Comparison of ENCODE assay signal across 12 cellular contexts in the genomic region with DNA sequence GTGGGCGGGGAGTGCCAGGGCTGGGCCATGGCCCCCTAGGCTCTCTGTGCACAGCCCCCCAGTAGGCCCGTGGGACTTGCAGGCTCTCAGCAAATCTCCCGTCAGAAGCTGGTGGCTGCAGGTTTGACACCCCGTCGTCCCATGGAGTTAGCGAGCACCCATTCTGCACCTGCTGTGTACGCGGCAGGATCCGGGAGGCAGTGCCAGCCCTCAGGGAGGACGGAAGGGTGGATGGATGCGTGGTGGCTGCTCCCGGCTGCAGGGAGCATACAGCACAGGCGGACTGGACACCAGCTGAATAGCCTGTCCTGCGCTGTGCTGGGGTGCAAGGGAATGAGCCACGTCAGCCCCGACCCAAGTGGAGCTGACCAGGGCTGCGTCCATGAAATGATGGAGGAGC. TPM values are rescaled to one million over a fixed set of nuclear protein-coding genes. Genes with fewer than 3 reads are reported as not detected.
DNase-seq lines count a peak whose midpoint lies in the region; ATAC-seq and TF ChIP-seq lines count a peak whose summit lies in the region.
"Had no signal": no experiment of that assay in that cellular context is flagged by ENCODE, and none has a peak within 500 bp of the region (broad histone marks: within the 10 kb centered on the region; RNA-seq: fewer than 3 reads in every experiment).

No MANE protein-coding gene starts in this region.

- peaks cover 8% of the 10 kb centered on the region for H3K27me3 Mint-ChIP-seq in brain
- peaks cover 16 to 28% of the 10 kb centered on the region in 2 donors for H3K27me3 Mint-ChIP-seq in stimulated activated naive B cell treated with anti-CD40 and anti-IgM and Interleukin-4, amounts not matched to agents 10 μg/mL and 1 μg/mL and 100 μg/mL, for 72 hours
- peaks cover 4 to 7% of the 10 kb centered on the region in 2 donors for H3K27me3 Mint-ChIP-seq in CD4-positive, alpha-beta memory T cell
- no peaks in the 10 kb centered on the region for H3K27me3 Mint-ChIP-seq in activated T-cell treated with anti-CD3 and anti-CD28 coated beads, Interleukin-2, amount 50 U/mL, for 72 hours (ENCODE audit: low read depth)

- TF ChIP-seq EP300 in neural cell (conservative IDR thresholded peaks at IDR 0.05; ENCODE audit: poor library complexity, severe bottlenecking), result no peak

- H3K36me3 ChIP-seq in neural cell (ENCODE audit: insufficient read depth, low read length), result no peaks in the 10 kb centered on the region
- H3K36me3 ChIP-seq in CD4-positive, alpha-beta memory T cell (ENCODE audit: insufficient read depth, low read length), result no peaks in the 10 kb centered on the region

- H3K36me3 Mint-ChIP-seq in brain, result no peaks in the 10 kb centered on the region
- H3K36me3 Mint-ChIP-seq in stimulated activated naive B cell treated with anti-CD40 and anti-IgM and Interleukin-4, amounts not matched to agents 10 μg/mL and 1 μg/mL and 100 μg/mL, for 72 hours, result no peaks in the 10 kb centered on the region
- H3K36me3 Mint-ChIP-seq in CD4-positive, alpha-beta memory T cell, result no peaks in the 10 kb centered on the region
- no peaks in the 10 kb centered on the region for H3K36me3 Mint-ChIP-seq in activated T-cell treated with anti-CD3 and anti-CD28 coated beads, Interleukin-2, amount 50 U/mL, for 72 hours (ENCODE audit: insufficient read depth in 2 of 2)
- H3K36me3 Mint-ChIP-seq: CD14-positive monocyte had no signal

- no peaks in the 10 kb centered on the region for H4K20me1 ChIP-seq in neural cell (ENCODE audit: insufficient read depth)

- no peaks in the 10 kb centered on the region for H3F3A ChIP-seq in neural cell (ENCODE audit: insufficient read depth, low read length, poor library complexity, severe bottlenecking)

- H3K4me1 Mint-ChIP-seq in brain, result peaks cover 23% of the 10 kb centered on the region
- H3K4me1 Mint-ChIP-seq in stimulated activated naive B cell treated with anti-CD40 and anti-IgM and Interleukin-4, amounts not matched to agents 10 μg/mL and 1 μg/mL and 100 μg/mL, for 72 hours, result no peaks in the 10 kb centered on the region
- no peaks in the 10 kb centered on the region for H3K4me1 Mint-ChIP-seq in CD4-positive, alpha-beta memory T cell
- no peaks in the 10 kb centered on the region for H3K4me1 Mint-ChIP-seq in activated T-cell treated with anti-CD3 and anti-CD28 coated beads, Interleukin-2, amount 50 U/mL, for 72 hours (ENCODE audit: low read depth)
- H3K4me1 Mint-ChIP-seq: CD14-positive monocyte had no signal

- H3K27ac ChIP-seq in right cardiac atrium (ENCODE audit: low read length) (no peak overlapping the region), neural cell (ENCODE audit: low read length) (no peak overlapping the region)
- no peak overlapping the region for H3K27ac ChIP-seq in CD4-positive, alpha-beta memory T cell (ENCODE audit: low read depth, low read length)
- H3K27ac ChIP-seq: 22Rv1 had no signal

- peaks cover 3 to 32% (median 17%) of the 10 kb centered on the region in 5 experiments for H3K9me3 Mint-ChIP-seq in brain
- H3K9me3 Mint-ChIP-seq in stimulated activated naive B cell treated with anti-CD40 and anti-IgM and Interleukin-4, amounts not matched to agents 10 μg/mL and 1 μg/mL and 100 μg/mL, for 72 hours, result no peaks in the 10 kb centered on the region
- peaks cover 0 to 9% (median 0%) of the 10 kb centered on the region in 8 donors for H3K9me3 Mint-ChIP-seq in CD4-positive, alpha-beta memory T cell
- no peaks in the 10 kb centered on the region for H3K9me3 Mint-ChIP-seq in activated T-cell treated with anti-CD3 and anti-CD28 coated beads, Interleukin-2, amount 50 U/mL, for 72 hours

- H3K4me1 ChIP-seq in right cardiac atrium (ENCODE audit: control insufficient read depth, insufficient read depth, low read length), result no peaks in the 10 kb centered on the region
- no peaks in the 10 kb centered on the region for H3K4me1 ChIP-seq in CD4-positive, alpha-beta memory T cell (ENCODE audit: insufficient read depth, low read length)

- ATAC-seq in right cardiac atrium (no peak), left ventricle myocardium superior (no peak), GM21619 (IDR thresholded peaks at IDR 0.05; ENCODE audit: unreplicated experiment) (no peak)
- ATAC-seq in stimulated activated naive B cell treated with anti-CD40 and anti-IgM and Interleukin-4, amounts not matched to agents 10 μg/mL and 1 μg/mL and 100 μg/mL, for 72 hours (replicated peaks), result no peak
- no peak for ATAC-seq in activated T-cell treated with anti-CD3 and anti-CD28 coated beads, Interleukin-2, amount 50 U/mL, for 72 hours (replicated peaks in 1 of 2)

- H3K27ac Mint-ChIP-seq in brain, result peak overlapping the region in 4 of 5 experiments; percentile 84 to 98 (median 92)
- H3K27ac Mint-ChIP-seq in stimulated activated naive B cell treated with anti-CD40 and anti-IgM and Interleukin-4, amounts not matched to agents 10 μg/mL and 1 μg/mL and 100 μg/mL, for 72 hours, result no peak overlapping the region
- H3K27ac Mint-ChIP-seq in CD4-positive, alpha-beta memory T cell, result no peak overlapping the region
- H3K27ac Mint-ChIP-seq in activated T-cell treated with anti-CD3 and anti-CD28 coated beads, Interleukin-2, amount 50 U/mL, for 72 hours, result no peak overlapping the region
- H3K27ac Mint-ChIP-seq: CD14-positive monocyte had no signal

- 82% methylated on average over 17 of the region's 17 CpGs for WGBS in right cardiac atrium

- no peak overlapping the region for H3K4me3 ChIP-seq in right cardiac atrium (ENCODE audit: low read length)
- no peak overlapping the region for H3K4me3 ChIP-seq in neural cell (ENCODE audit: low read length)
- no peak overlapping the region for H3K4me3 ChIP-seq in CD4-positive, alpha-beta memory T cell (ENCODE audit: low read length in 2 of 2)

- H3K9me3 ChIP-seq in right cardiac atrium (ENCODE audit: control insufficient read depth, low read length), result no peaks in the 10 kb centered on the region
- H3K9me3 ChIP-seq in neural cell (ENCODE audit: low read length), result peaks cover 2% of the 10 kb centered on the region
- no peaks in the 10 kb centered on the region for H3K9me3 ChIP-seq in CD4-positive, alpha-beta memory T cell (ENCODE audit: control insufficient read depth in 1 of 2, low read length in 2 of 2)

- peak overlapping the region in 1 of 5 experiments; percentile 38 for H3K4me3 Mint-ChIP-seq in brain
- no peak overlapping the region for H3K4me3 Mint-ChIP-seq in stimulated activated naive B cell treated with anti-CD40 and anti-IgM and Interleukin-4, amounts not matched to agents 10 μg/mL and 1 μg/mL and 100 μg/mL, for 72 hours
- no peak overlapping the region for H3K4me3 Mint-ChIP-seq in CD4-positive, alpha-beta memory T cell
- H3K4me3 Mint-ChIP-seq in activated T-cell treated with anti-CD3 and anti-CD28 coated beads, Interleukin-2, amount 50 U/mL, for 72 hours, result no peak overlapping the region
- H3K4me3 Mint-ChIP-seq: CD14-positive monocyte had no signal

- intact Hi-C loops in right cardiac atrium (cut with DNase I), result no loop called here
- intact Hi-C loops in left ventricle myocardium superior (cut with micrococcal nuclease), result no loop called here
- intact Hi-C loops in CD4-positive, alpha-beta memory T cell (cut with micrococcal nuclease), result no loop called here

- no peaks in the 10 kb centered on the region for H3K27me3 ChIP-seq in right cardiac atrium (ENCODE audit: control insufficient read depth, insufficient read depth)
- no peaks in the 10 kb centered on the region for H3K27me3 ChIP-seq in neural cell (ENCODE audit: insufficient read depth, low read depth, low read length)
- no peaks in the 10 kb centered on the region for H3K27me3 ChIP-seq in CD4-positive, alpha-beta memory T cell (ENCODE audit: insufficient read depth, low read length)

- DNase-seq in right cardiac atrium, result peak in 2 of 3 donors; percentile 16 to 39
- DNase-seq in left ventricle myocardium superior, result no peak
- DNase-seq in stimulated activated naive B cell treated with anti-CD40 and anti-IgM and Interleukin-4, amounts not matched to agents 10 μg/mL and 1 μg/mL and 100 μg/mL, for 72 hours, result no peak
- no peak for DNase-seq in CD4-positive, alpha-beta memory T cell
- no peak for DNase-seq in activated T-cell treated with anti-CD3 and anti-CD28 coated beads, Interleukin-2, amount 50 U/mL, for 72 hours
- DNase-seq: DMS53 had no signal

- no peak overlapping the region for H3K9ac ChIP-seq in neural cell (ENCODE audit: low read length)

- POLR2A ChIA-PET in CD4-positive, alpha-beta memory T cell (lab: Charles Lee; ENCODE audit: partially characterized antibody), result no interaction called here

- no peaks in the 10 kb centered on the region for H3K9me2 ChIP-seq in neural cell (ENCODE audit: insufficient read depth, low read length)

- no peak for TF ChIP-seq CTCF in brain (conservative IDR thresholded peaks at IDR 0.05)
- no peak for TF ChIP-seq CTCF in neural cell (IDR thresholded peaks at IDR 0.05; ENCODE audit: poor library complexity, severe bottlenecking)

- no peaks in the 10 kb centered on the region for H3K79me2 ChIP-seq in neural cell (replicated peaks; ENCODE audit: insufficient read depth, low read length)

- no peak overlapping the region for H3K4me2 ChIP-seq in neural cell (ENCODE audit: low read length)

- H2AFZ ChIP-seq in neural cell (ENCODE audit: low read depth, low read length), result no peak overlapping the region

- CTCF ChIA-PET in CD4-positive, alpha-beta memory T cell (lab: Charles Lee; ENCODE audit: partially characterized antibody), result no interaction called here

- no peak for TF ChIP-seq RAD21 in neural cell (conservative IDR thresholded peaks at IDR 0.05)

TF ChIP-seq in neural cell, 6 proteins besides CTCF, POLR2A, EP300 and RAD21:
- TF ChIP-seq POLR2AphosphoS5 (IDR thresholded peaks at IDR 0.05), result peak; percentile 33
- TF ChIP-seq EZH2 (IDR thresholded peaks at IDR 0.05; ENCODE audit: borderline replicate concordance, insufficient read depth, low read length, poor library complexity, severe bottlenecking), result no peak

RNA-seq across cellular contexts. Expression of gene CHRNA4, which starts 32.4 kb away (rescaled TPM):
- total RNA-seq in right cardiac atrium (under 1 TPM in 3 of 4 donors, not detected in 1; 0.17 to 0.54 (median 0.38) TPM), left ventricle myocardium superior (1.8 TPM)
- polyA plus RNA-seq in right cardiac atrium (0.02 TPM), brain (ENCODE audit: insufficient read depth, low read depth, low replicate concordance) (6.4 TPM), neural cell (6.8 and 10.5 TPM in 2 replicates)
- 14.6 and 16.2 TPM in 2 replicates for polyA minus RNA-seq in neural cell
- not detected for total RNA-seq in CD4-positive, alpha-beta memory T cell
- polyA plus RNA-seq in CD4-positive, alpha-beta memory T cell, result not detected
- not detected for total RNA-seq in activated T-cell treated with anti-CD3 and anti-CD28 coated beads, Interleukin-2, amount 50 U/mL, for 72 hours
- polyA plus RNA-seq: BJ, CD14-positive monocyte had no signal

Comparison
In these comparisons a context has a peak if more than half of its experiments do, and no peak if none do; other contexts are left out.
1. DNase-seq: peak in right cardiac atrium (2 of 3); none in left ventricle myocardium superior (single experiment), stimulated activated naive B cell treated with anti-CD40 and anti-IgM and Interleukin-4, amounts not matched to agents 10 μg/mL and 1 μg/mL and 100 μg/mL, for 72 hours (single experiment), CD4-positive, alpha-beta memory T cell (0 of 5) and activated T-cell treated with anti-CD3 and anti-CD28 coated beads, Interleukin-2, amount 50 U/mL, for 72 hours (0 of 2).
2. H3K27ac Mint-ChIP-seq: peak in brain (4 of 5); none in stimulated activated naive B cell treated with anti-CD40 and anti-IgM and Interleukin-4, amounts not matched to agents 10 μg/mL and 1 μg/mL and 100 μg/mL, for 72 hours (single experiment), CD4-positive, alpha-beta memory T cell (0 of 7) and activated T-cell treated with anti-CD3 and anti-CD28 coated beads, Interleukin-2, amount 50 U/mL, for 72 hours (single experiment).